8 cellular contexts compared by ENCODE assay signal in the genomic region with DNA sequence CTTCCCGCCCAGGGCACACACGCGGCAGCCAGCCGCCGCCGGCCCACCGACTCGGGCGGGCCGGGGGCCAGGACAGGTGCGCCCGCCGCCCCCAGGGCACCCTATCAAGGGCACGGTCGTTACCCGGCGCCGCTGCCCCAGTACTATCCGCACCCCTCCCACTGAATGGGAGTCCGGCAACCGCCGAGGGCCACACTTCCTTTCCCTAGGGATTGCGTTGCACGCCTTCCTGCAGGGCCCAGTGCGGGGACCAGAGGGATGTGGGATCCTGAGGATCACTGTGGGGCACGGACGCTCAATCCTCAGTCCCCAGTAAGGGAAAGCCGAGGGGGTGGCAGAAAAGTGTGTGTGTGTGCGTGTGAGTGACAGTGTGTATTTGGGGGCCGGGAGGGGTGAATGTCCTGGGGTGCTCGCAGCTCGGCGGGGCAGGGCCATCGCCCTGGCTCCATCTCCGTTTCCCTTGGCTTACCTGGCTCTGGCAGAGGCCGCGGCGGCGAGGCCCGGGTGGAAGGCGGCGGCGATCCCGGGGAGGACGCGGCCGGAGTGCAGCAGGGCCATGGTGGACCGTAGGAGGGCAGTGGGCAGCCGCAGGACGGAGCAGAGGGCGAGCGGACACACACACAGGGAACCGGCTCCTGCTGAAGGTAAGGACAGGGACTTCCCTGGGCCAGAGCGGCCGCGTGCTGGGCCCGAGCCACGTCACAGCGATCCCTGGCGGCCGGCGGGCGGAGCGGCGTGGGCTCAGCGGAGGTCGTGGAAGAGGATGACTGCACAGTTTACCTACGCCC. TPM values are rescaled to one million over a fixed set of nuclear protein-coding genes. Genes with fewer than 3 reads are reported as not detected.
DNase-seq lines count a peak whose midpoint lies in the region; ATAC-seq, FAIRE-seq and TF ChIP-seq lines count a peak whose summit lies in the region.

A gene (minus strand): TSS at position 646 of the 788 bp plus-strand sequence. CDS start 88 bp downstream, at position 558.

- H3K36me3 ChIP-seq in vagina = no peaks in the 10 kb centered on the region

- TF ChIP-seq POLR2A in GM12891 (IDR thresholded peaks at IDR 0.05; ENCODE audit: low read depth, low read length) (peak; percentile 56; the same call in 1 of the 2 replicates), vagina (IDR thresholded peaks at IDR 0.05) (no peak)

- ATAC-seq in HG02763 (IDR thresholded peaks at IDR 0.05; ENCODE audit: unreplicated experiment) (peak; percentile 94), right cardiac atrium (peak; percentile 97 to 98)

- DNase-seq in GM12891 (ENCODE audit: insufficient read length, low spot score) = peak; percentile 80
- peak; percentile 30 for DNase-seq in NCI-H1417 treated with DMSO at 0.1 percent for 48 hours (lab: John Stamatoyannopoulos, UW)
- DNase-seq in amygdala (lab: John Stamatoyannopoulos, UW) = peak in 55 of 56 donors; percentile 27 to 90 (median 69)
- peak; percentile 84 to 93 (median 92) for DNase-seq in right cardiac atrium
- peak; percentile 79 for DNase-seq in putamen (ENCODE audit: low spot score)
- no peak for DNase-seq in vagina (ENCODE audit: extremely low spot score in 2 of 2)

- TF ChIP-seq CTCF in vagina (IDR thresholded peaks at IDR 0.05) = peak; percentile 46 to 84 (median 65)

- WGBS in right cardiac atrium = under 1% methylated on average over 68 of the region's 68 CpGs

- H3K27ac ChIP-seq in right cardiac atrium (ENCODE audit: low read length) = peak within 1 kb of the TSS; percentile 86
- H3K27ac ChIP-seq in vagina = peak within 1 kb of the TSS; percentile 34

- intact Hi-C loops in T-helper 1 cell treated with Interleukin-12 subunit alpha and Interleukin-12 subunit beta and Interleukin-4 antibody, amounts not matched to agents 30 ng/mL and 1 ng/mL, for 36 hours (cut with micrococcal nuclease) = loop anchor here (1.0 to 5.0 kb wide), 8 partner anchors 22 to 537 kb away; a partner anchor contains a TSS
- intact Hi-C loops in right cardiac atrium (cut with DNase I) = loop anchor here in 2 of 4 donors (10.0 kb wide), 2 partner anchors 49 to 59 kb away; a partner anchor contains a TSS
- intact Hi-C loops in vagina (cut with DNase I) = loop anchor here (10.0 kb wide), 1 partner anchor 219 kb away; a partner anchor contains a TSS

- H3K4me3 ChIP-seq in right cardiac atrium (ENCODE audit: low read length) (peak within 1 kb of the TSS; percentile 71), vagina (peak within 1 kb of the TSS; percentile 68 to 77)

- peak; percentile 97 for FAIRE-seq in GM12891 (lab: Jason Lieb, UNC)

- no peaks in the 10 kb centered on the region for H3K27me3 ChIP-seq in right cardiac atrium (ENCODE audit: control insufficient read depth, insufficient read depth)
- no peaks in the 10 kb centered on the region for H3K27me3 ChIP-seq in vagina

- H3K9me3 ChIP-seq in right cardiac atrium (ENCODE audit: control insufficient read depth, low read length) = no peaks in the 10 kb centered on the region
- no peaks in the 10 kb centered on the region for H3K9me3 ChIP-seq in vagina

- H3K4me1 ChIP-seq in right cardiac atrium (ENCODE audit: control insufficient read depth, insufficient read depth, low read length) (no peaks in the 10 kb centered on the region), vagina (peaks cover 25% of the 10 kb centered on the region)

TF ChIP-seq in GM12891, 5 proteins besides CTCF, POLR2A, EP300 and RAD21:
- TF ChIP-seq PAX5 (IDR thresholded peaks at IDR 0.05; ENCODE audit: insufficient read depth, low read length, severe bottlenecking) = peak; percentile 28
- TF ChIP-seq POU2F2 (IDR thresholded peaks at IDR 0.05; ENCODE audit: low read depth, low read length) = 0 out of 2 replicates have a peak, but pooled peaks have one; percentile 74
- peak; percentile 79 for TF ChIP-seq POLR2AphosphoS5 (IDR thresholded peaks at IDR 0.05; ENCODE audit: low read depth, low read length)
- peak; percentile 28; the same call in 1 of the 2 replicates for TF ChIP-seq SPI1 (IDR thresholded peaks at IDR 0.05; ENCODE audit: low read depth, low read length)
- peak; percentile 69 for TF ChIP-seq TAF1 (IDR thresholded peaks at IDR 0.05; ENCODE audit: low read depth, low read length)

RNA-seq across cellular contexts. Expression of the gene that starts here (rescaled TPM):
- polyA plus RNA-seq in GM12891 (2012; ENCODE audit: low read depth, missing spikeins) = 74.7 TPM
- 83.2 and 85.0 TPM in 2 replicates for total RNA-seq in T-helper 1 cell treated with Interleukin-12 subunit alpha and Interleukin-12 subunit beta and Interleukin-4 antibody, amounts not matched to agents 30 ng/mL and 1 ng/mL, for 36 hours
- total RNA-seq in right cardiac atrium (100 to 1,000 TPM; 245 to 329 (median 314) TPM), vagina (57.5 TPM)
- 313 TPM for polyA plus RNA-seq in right cardiac atrium

Comparison
In these comparisons a context has a peak if more than half of its experiments do, and no peak if none do; other contexts are left out.
1. DNase-seq: peak in GM12891 (single experiment), NCI-H1417 treated with DMSO at 0.1 percent for 48 hours (single experiment), amygdala (55 of 56), right cardiac atrium (3 of 3) and putamen (single experiment); none in vagina (0 of 2).